Comparison of ENCODE assay signal across 1 cellular context in the genomic region with DNA sequence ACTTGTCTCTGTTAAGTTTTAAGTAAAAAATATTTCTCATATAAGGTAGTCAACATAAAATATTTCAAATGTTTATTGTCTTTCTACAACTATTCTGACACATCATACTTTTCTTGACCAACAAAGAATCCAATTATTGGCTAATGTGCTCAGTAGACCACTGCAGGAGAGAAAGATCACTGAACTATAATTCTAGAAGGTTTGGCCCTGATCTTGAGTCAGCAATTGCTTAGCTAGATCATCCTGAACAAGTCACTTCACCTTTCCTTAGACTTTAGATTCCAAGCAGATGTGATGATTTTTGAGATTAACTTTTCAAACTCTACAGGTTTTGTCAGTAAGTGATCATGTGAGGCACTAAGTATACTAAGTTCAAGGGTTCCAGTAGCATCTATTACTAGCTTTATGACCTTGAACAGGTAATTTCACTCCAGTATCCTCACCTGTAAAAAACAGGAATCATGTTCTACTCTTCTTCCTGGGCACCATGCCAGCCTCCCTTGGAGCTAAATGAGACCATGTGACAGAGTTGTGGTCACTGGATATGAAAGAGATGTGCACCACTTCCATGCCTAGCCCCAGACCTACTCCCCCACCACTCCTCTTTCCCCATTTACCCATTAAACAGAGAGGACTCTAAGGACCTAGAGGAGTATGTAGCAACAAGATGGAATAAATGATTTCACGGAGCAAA.
TF ChIP-seq lines count a peak whose summit lies in the region.

No MANE protein-coding gene starts in this region.

TF ChIP-seq in HEK293, 187 proteins besides CTCF, POLR2A, EP300 and RAD21 (continued from another document):
- no peak for TF ChIP-seq ZNF837 (tag by site-specific recombination; IDR thresholded peaks at IDR 0.05)
- TF ChIP-seq ELK4 (IDR thresholded peaks at IDR 0.05; ENCODE audit: borderline replicate concordance, low read depth, low read length), result no peak
